9 cellular contexts compared by ENCODE assay signal in genomic region chr7:134016223-134016941, GRCh38.
DNase-seq lines count a peak whose midpoint lies in the region; ATAC-seq and TF ChIP-seq lines count a peak whose summit lies in the region.
"Had no signal": no experiment of that assay in that cellular context is flagged by ENCODE, and none has a peak within 500 bp of the region (broad histone marks: within the 10 kb centered on the region; RNA-seq: fewer than 3 reads in every experiment).

No MANE protein-coding gene starts in this region.

- no peak overlapping the region for H3K4me3 ChIP-seq in upper lobe of left lung

- no peaks in the 10 kb centered on the region for H3K9me3 ChIP-seq in upper lobe of left lung
- H3K9me3 ChIP-seq: neutrophil had no signal

- WGBS in upper lobe of left lung, 2 donors, result 59 to 62% methylated on average over 4 of the region's 4 CpGs

- no peak for TF ChIP-seq EP300 in upper lobe of left lung (IDR thresholded peaks at IDR 0.05)

- no peak for ATAC-seq in upper lobe of left lung (ENCODE audit: low FRiP score in 2 of 2)
- ATAC-seq in GM18519 (IDR thresholded peaks at IDR 0.05; ENCODE audit: low FRiP score, unreplicated experiment), result no peak
- no peak for ATAC-seq in GM21381 (IDR thresholded peaks at IDR 0.05; ENCODE audit: unreplicated experiment)

- TF ChIP-seq CTCF in upper lobe of left lung (IDR thresholded peaks at IDR 0.05), result peak in 5 of 6 experiments; percentile 14 to 37 (median 32)

- no peak for TF ChIP-seq POLR2A in upper lobe of left lung (IDR thresholded peaks at IDR 0.05)

- DNase-seq in GM04504 (ENCODE audit: low read depth) (peak; percentile 3), NCI-H1092 treated with DMSO at 0.1 percent for 48 hours (lab: John Stamatoyannopoulos, UW) (peak; percentile 46), amniotic stem cell (lab: John Stamatoyannopoulos, UW) (peak; percentile 14), inferior parietal cortex (ENCODE audit: extremely low spot score) (peak; percentile 68), upper lobe of left lung (no peak), UCSD-AML1 (lab: John Stamatoyannopoulos, UW; ENCODE audit: unreplicated experiment) (no peak)

- no peak overlapping the region for H3K27ac ChIP-seq in upper lobe of left lung
- H3K27ac ChIP-seq: neutrophil had no signal

- no peaks in the 10 kb centered on the region for H3K27me3 ChIP-seq in upper lobe of left lung
- H3K27me3 ChIP-seq: neutrophil had no signal

- H3K4me1 ChIP-seq in upper lobe of left lung, result no peaks in the 10 kb centered on the region

- H3K36me3 ChIP-seq in upper lobe of left lung, result no peaks in the 10 kb centered on the region
- H3K36me3 ChIP-seq: neutrophil had no signal

Comparison
In these comparisons a context has a peak if more than half of its experiments do, and no peak if none do; other contexts are left out.
1. DNase-seq: peak in GM04504 (single experiment), NCI-H1092 treated with DMSO at 0.1 percent for 48 hours (single experiment), amniotic stem cell (single experiment) and inferior parietal cortex (single experiment); none in upper lobe of left lung (0 of 2) and UCSD-AML1 (single experiment).